In the genomic region with DNA sequence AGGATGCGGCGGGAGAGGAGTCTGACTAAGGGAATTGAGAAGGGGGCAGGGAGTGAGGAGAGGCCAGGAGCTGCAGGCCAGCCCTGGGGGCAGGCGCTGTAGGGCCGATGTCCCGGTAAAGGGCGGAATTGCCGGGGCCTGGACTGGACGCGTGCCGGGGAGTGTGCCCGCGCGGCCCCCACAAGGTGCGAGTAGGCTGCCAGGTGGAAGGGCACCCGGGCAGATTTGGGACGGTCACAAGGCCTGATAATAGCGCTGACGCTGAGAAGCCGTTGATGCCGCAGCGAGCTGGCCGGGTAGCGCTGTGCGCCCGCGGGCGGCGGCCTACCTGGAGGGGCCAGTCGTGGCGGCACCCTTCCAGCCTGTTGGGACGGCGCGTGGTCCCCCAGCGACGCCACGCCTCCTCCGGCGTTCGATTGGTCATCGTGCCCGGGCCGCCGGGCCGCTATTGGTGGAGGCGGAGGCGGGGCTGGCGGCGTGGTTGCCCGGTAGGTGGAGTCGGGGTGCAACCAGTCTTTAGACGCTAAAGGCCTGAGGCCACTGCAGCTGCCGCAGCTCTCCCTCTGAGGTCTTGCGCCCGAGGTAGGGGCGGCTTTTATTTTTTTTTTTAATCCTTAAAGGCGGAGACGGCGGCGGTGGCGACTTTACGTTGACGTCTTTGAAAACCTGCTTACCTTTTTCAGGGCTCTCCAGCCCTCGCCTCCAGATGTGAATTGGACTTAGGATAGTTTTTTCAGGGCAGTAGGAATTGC, we compare ENCODE assay signal across 8 cellular contexts. TPM values are rescaled to one million over a fixed set of nuclear protein-coding genes. Genes with fewer than 3 reads are reported as not detected.
DNase-seq lines count a peak whose midpoint lies in the region; ATAC-seq and TF ChIP-seq lines count a peak whose summit lies in the region.

No MANE protein-coding gene starts in this region.

- intact Hi-C loops in Panc1 (cut with micrococcal nuclease; ENCODE audit: unreplicated experiment) (no loop called here), left ventricle myocardium superior (cut with micrococcal nuclease) (no loop called here)

- DNase-seq in Panc1 (ENCODE audit: low read depth, low spot score) (no peak), left ventricle myocardium superior (peak; percentile 98), retina (peak; percentile 95), OCI-M2 (lab: John Stamatoyannopoulos, UW; ENCODE audit: unreplicated experiment) (no peak), DMS 273 treated with DMSO at 0.1 percent for 48 hours (lab: John Stamatoyannopoulos, UW) (no peak)
- peak; percentile 97 for DNase-seq in activated naive CD8-positive, alpha-beta T cell treated with anti-CD3 and anti-CD28 coated beads, Interleukin-2, amount 50 U/mL, for 24 hours

- peaks cover 59% of the 10 kb centered on the region for H3K4me1 Mint-ChIP-seq in activated naive CD8-positive, alpha-beta T cell treated with anti-CD3 and anti-CD28 coated beads, Interleukin-2, amount 50 U/mL, for 24 hours

- peak; percentile 65 for TF ChIP-seq POLR2A in GM10847 (IDR thresholded peaks at IDR 0.05; ENCODE audit: extremely low read depth, insufficient read length)

- H3K9me3 Mint-ChIP-seq in activated naive CD8-positive, alpha-beta T cell treated with anti-CD3 and anti-CD28 coated beads, Interleukin-2, amount 50 U/mL, for 24 hours, result no peaks in the 10 kb centered on the region

- no peaks in the 10 kb centered on the region for H3K27me3 ChIP-seq in Panc1 (ENCODE audit: control insufficient read depth, insufficient read depth, low read length)

- CTCF ChIA-PET in Panc1 (lab: Charles Lee), result no interaction called here

- no peaks in the 10 kb centered on the region for H3K27me3 Mint-ChIP-seq in activated naive CD8-positive, alpha-beta T cell treated with anti-CD3 and anti-CD28 coated beads, Interleukin-2, amount 50 U/mL, for 24 hours

- H3K27ac ChIP-seq in Panc1 (ENCODE audit: low read length), result peak overlapping the region; percentile 80

- ATAC-seq in HG02610 (IDR thresholded peaks at IDR 0.05; ENCODE audit: unreplicated experiment), result peak; percentile 78
- peak; percentile 93 for ATAC-seq in Panc1
- peak; percentile 82 for ATAC-seq in activated naive CD8-positive, alpha-beta T cell treated with anti-CD3 and anti-CD28 coated beads, Interleukin-2, amount 50 U/mL, for 24 hours
- peak; percentile 97 for ATAC-seq in left ventricle myocardium superior

- H3K36me3 Mint-ChIP-seq in activated naive CD8-positive, alpha-beta T cell treated with anti-CD3 and anti-CD28 coated beads, Interleukin-2, amount 50 U/mL, for 24 hours (ENCODE audit: low read depth), result peaks cover 13% of the 10 kb centered on the region

- no TSS peak for BruUV-seq in Panc1 (replicated peaks; lab: Mats Ljungman, UMichigan)

- peak overlapping the region; percentile 79 to 84 for H3K4me3 ChIP-seq in Panc1 (ENCODE audit: low read depth in 2 of 2, low read length in 2 of 2)

- no peak for TF ChIP-seq CTCF in Panc1 (IDR thresholded peaks at IDR 0.05)

- no peaks in the 10 kb centered on the region; the same call in 1 of the 2 replicates for H3K36me3 ChIP-seq in Panc1 (ENCODE audit: control insufficient read depth, insufficient read depth, low read length)

- peaks cover 14% of the 10 kb centered on the region for H3K4me1 ChIP-seq in Panc1 (ENCODE audit: control insufficient read depth, insufficient read depth, low read length)

- in situ Hi-C loops in Panc1 (cut with HindIII; ENCODE audit: low pct_unique_long_range_greater_than_20kb, low sequenced_read_pairs), result no loop called here

- no peaks in the 10 kb centered on the region for H3K9me3 ChIP-seq in Panc1 (ENCODE audit: control insufficient read depth, insufficient read depth, low read depth, low read length)

- H3K4me3 Mint-ChIP-seq in activated naive CD8-positive, alpha-beta T cell treated with anti-CD3 and anti-CD28 coated beads, Interleukin-2, amount 50 U/mL, for 24 hours, result peak overlapping the region; percentile 96

- H3K27ac Mint-ChIP-seq in activated naive CD8-positive, alpha-beta T cell treated with anti-CD3 and anti-CD28 coated beads, Interleukin-2, amount 50 U/mL, for 24 hours, result peak overlapping the region; percentile 99

- POLR2A ChIA-PET in Panc1 (lab: Charles Lee), result interaction anchor here (0.8 kb wide), 1 partner anchor 8 kb away, joined by 5 read pairs; no protein-coding TSS in a partner anchor

RNA-seq across cellular contexts. Expression of gene SLC25A38, which starts 0.9 kb away (rescaled TPM):
- total RNA-seq in Panc1 (2021; ENCODE audit: unreplicated experiment) (21.5 TPM), left ventricle myocardium superior (15.4 TPM)
- 22.2 TPM for polyA plus RNA-seq in Panc1 (2012; ENCODE audit: insufficient read length)

RNA-seq across cellular contexts. Expression of gene RPSA, which starts 22.4 kb away (rescaled TPM):
- total RNA-seq in Panc1 (2021; ENCODE audit: unreplicated experiment) (856 TPM), left ventricle myocardium superior (372 TPM)
- polyA plus RNA-seq in Panc1 (2012; ENCODE audit: insufficient read length), result 738 TPM

RNA-seq across cellular contexts. Expression of gene CCR8, which starts 54.6 kb away (rescaled TPM):
- total RNA-seq in Panc1 (2021; ENCODE audit: unreplicated experiment), result not detected
- polyA plus RNA-seq in Panc1 (2012; ENCODE audit: insufficient read length), result not detected
- not detected for total RNA-seq in left ventricle myocardium superior

Comparison
In these comparisons a context has a peak if more than half of its experiments do, and no peak if none do; other contexts are left out.
1. DNase-seq: peak in activated naive CD8-positive, alpha-beta T cell treated with anti-CD3 and anti-CD28 coated beads, Interleukin-2, amount 50 U/mL, for 24 hours (single experiment), left ventricle myocardium superior (single experiment) and retina (single experiment); none in Panc1 (single experiment), OCI-M2 (single experiment) and DMS 273 treated with DMSO at 0.1 percent for 48 hours (single experiment).
2. Peak in every context shown above with its lines, with median percentiles within 50 percentile points of each other: ATAC-seq.